ENCODE assay signal across 13 cellular contexts in genomic region chr1:167060141-167061072, GRCh38. TPM values are rescaled to one million over a fixed set of nuclear protein-coding genes. Genes with fewer than 3 reads are reported as not detected.
DNase-seq lines count a peak whose midpoint lies in the region; ATAC-seq and TF ChIP-seq lines count a peak whose summit lies in the region.
"Had no signal": no experiment of that assay in that cellular context is flagged by ENCODE, and none has a peak within 500 bp of the region (broad histone marks: within the 10 kb centered on the region; RNA-seq: fewer than 3 reads in every experiment).

No MANE protein-coding gene starts in this region.

- H3K27ac ChIP-seq in MM.1S (ENCODE audit: low read length) = no peak overlapping the region
- H3K27ac ChIP-seq in brain microvascular endothelial cell = no peak overlapping the region
- H3K27ac ChIP-seq in osteoblast (ENCODE audit: low read depth, low read length) = no peak overlapping the region
- no peak overlapping the region for H3K27ac ChIP-seq in effector memory CD4-positive, alpha-beta T cell (ENCODE audit: insufficient read depth, low read length, poor library complexity, severe bottlenecking)
- H3K27ac ChIP-seq: 22Rv1 had no signal

- peaks cover 5% of the 10 kb centered on the region; the same call in 1 of the 2 replicates for H3F3A ChIP-seq in MM.1S (ENCODE audit: insufficient read depth, low read length)

- H3K27me3 ChIP-seq in MM.1S (replicated peaks; ENCODE audit: insufficient read depth, low read length) = no peaks in the 10 kb centered on the region
- no peaks in the 10 kb centered on the region for H3K27me3 ChIP-seq in brain microvascular endothelial cell (replicated peaks)
- peaks cover 4% of the 10 kb centered on the region for H3K27me3 ChIP-seq in osteoblast (ENCODE audit: insufficient read depth, low read length)
- H3K27me3 ChIP-seq in effector memory CD4-positive, alpha-beta T cell (replicated peaks; ENCODE audit: control insufficient read depth, insufficient read depth, low read length, poor library complexity, severe bottlenecking) = no peaks in the 10 kb centered on the region

- TF ChIP-seq CTCF in MM.1S (IDR thresholded peaks at IDR 0.05; ENCODE audit: low read length) (peak; percentile 40), brain microvascular endothelial cell (IDR thresholded peaks at IDR 0.05; ENCODE audit: low read depth, low read length, missing control alignments) (peak; percentile 66), osteoblast (IDR thresholded peaks at IDR 0.05; ENCODE audit: extremely low read depth, low read depth, low read length) (peak; percentile 31)

- peaks cover 6% of the 10 kb centered on the region; the same call in 1 of the 2 replicates for H3K4me1 ChIP-seq in MM.1S (ENCODE audit: low read length)
- peaks cover 5% of the 10 kb centered on the region for H3K4me1 ChIP-seq in osteoblast (ENCODE audit: insufficient read depth, low read length)
- H3K4me1 ChIP-seq in effector memory CD4-positive, alpha-beta T cell (ENCODE audit: control insufficient read depth, insufficient read depth, low read length, poor library complexity, severe bottlenecking) = no peaks in the 10 kb centered on the region

- ATAC-seq in HG02642 (IDR thresholded peaks at IDR 0.05; ENCODE audit: poor library complexity, unreplicated experiment) = no peak
- ATAC-seq: activated naive CD8-positive, alpha-beta T cell treated with anti-CD3 and anti-CD28 coated beads, Interleukin-2, amount 50 U/mL, for 24 hours had no signal

- H3K4me3 ChIP-seq in MM.1S (ENCODE audit: low read length) (no peak overlapping the region), brain microvascular endothelial cell (ENCODE audit: low read depth, low read length) (no peak overlapping the region), osteoblast (ENCODE audit: insufficient read depth, low read length) (no peak overlapping the region)
- H3K4me3 ChIP-seq in effector memory CD4-positive, alpha-beta T cell (ENCODE audit: insufficient read depth, low read depth, low read length, poor library complexity, severe bottlenecking) = no peak overlapping the region

- H3K4me2 ChIP-seq in MM.1S (ENCODE audit: low read depth, low read length) (no peak overlapping the region), osteoblast (ENCODE audit: insufficient read depth, low read length) (no peak overlapping the region)

- H4K20me1 ChIP-seq in MM.1S (ENCODE audit: insufficient read depth, low read length) (no peaks in the 10 kb centered on the region), osteoblast (ENCODE audit: insufficient read depth, low read length) (no peaks in the 10 kb centered on the region)

- DNase-seq in DMS 273 (lab: John Stamatoyannopoulos, UW; ENCODE audit: unreplicated experiment) = peak; percentile 58
- no peak for DNase-seq in DMS 273 treated with DMSO at 0.1 percent for 48 hours (lab: John Stamatoyannopoulos, UW)
- DNase-seq in MM.1S = peak; percentile 24
- DNase-seq in brain microvascular endothelial cell = no peak
- DNase-seq in osteoblast (ENCODE audit: insufficient read length, low spot score, missing footprints) = no peak
- no peak for DNase-seq in CD1c-positive myeloid dendritic cell (ENCODE audit: extremely low spot score)
- no peak for DNase-seq in effector memory CD4-positive, alpha-beta T cell
- DNase-seq: activated CD4-positive, alpha-beta memory T cell treated with anti-CD3 and anti-CD28 coated beads, Interleukin-2, amount 10 ng/mL, durations not matched to agents 7 days and 5 days; activated naive CD8-positive, alpha-beta T cell treated with anti-CD3 and anti-CD28 coated beads, Interleukin-2, amount 50 U/mL, for 24 hours; stimulated activated naive CD8-positive, alpha-beta T cell treated with anti-CD3 and anti-CD28 coated beads, Interleukin-15, Interleukin-2, amounts not matched to agents 100 U/mL and 50 U/mL, for 24 hours had no signal

- H3K9me2 ChIP-seq in MM.1S (replicated peaks; ENCODE audit: insufficient read depth, low read length) = no peaks in the 10 kb centered on the region

- H3K9me3 ChIP-seq in MM.1S (replicated peaks; ENCODE audit: insufficient read depth, low read length) (no peaks in the 10 kb centered on the region), osteoblast (ENCODE audit: low read depth, low read length) (no peaks in the 10 kb centered on the region)
- no peaks in the 10 kb centered on the region for H3K9me3 ChIP-seq in effector memory CD4-positive, alpha-beta T cell (ENCODE audit: control insufficient read depth, low read length)

- H2AFZ ChIP-seq in MM.1S (ENCODE audit: low read length) = no peak overlapping the region
- no peak overlapping the region for H2AFZ ChIP-seq in osteoblast (ENCODE audit: low read length)

- H3K79me2 ChIP-seq in MM.1S (ENCODE audit: low read length) = no peaks in the 10 kb centered on the region
- no peaks in the 10 kb centered on the region for H3K79me2 ChIP-seq in osteoblast (ENCODE audit: insufficient read depth, low read length)

- in situ Hi-C loops in brain microvascular endothelial cell (cut with HindIII; ENCODE audit: low pct_ligation_motif_present, low sequenced_read_pairs) = loop anchor here (10.0 kb wide), 1 partner anchor 146 kb away; no protein-coding TSS in a partner anchor

- no peak overlapping the region for H3K9ac ChIP-seq in MM.1S (ENCODE audit: low read length)

- H3K36me3 ChIP-seq in MM.1S (replicated peaks; ENCODE audit: insufficient read depth, low read length) = no peaks in the 10 kb centered on the region
- H3K36me3 ChIP-seq in brain microvascular endothelial cell (replicated peaks) = no peaks in the 10 kb centered on the region
- H3K36me3 ChIP-seq in osteoblast (ENCODE audit: insufficient read depth, low read length) = no peaks in the 10 kb centered on the region
- H3K36me3 ChIP-seq in effector memory CD4-positive, alpha-beta T cell (ENCODE audit: control insufficient read depth, insufficient read depth, low read length) = no peaks in the 10 kb centered on the region

RNA-seq across cellular contexts. Expression of gene GPA33, which starts 29.8 kb away (rescaled TPM):
- total RNA-seq in osteoblast = not detected in 2 replicates
- total RNA-seq: myocyte had no signal

RNA-seq across cellular contexts. Expression of gene STYXL2, which starts 33.5 kb away (rescaled TPM):
- not detected in 2 replicates for total RNA-seq in osteoblast
- total RNA-seq: activated CD4-positive, alpha-beta memory T cell treated with anti-CD3 and anti-CD28 coated beads, Interleukin-2, amount 10 ng/mL, durations not matched to agents 7 days and 5 days had no signal

Comparison
In these comparisons a context has a peak if more than half of its experiments do, and no peak if none do; other contexts are left out.
1. DNase-seq: peak in DMS 273 (single experiment) and MM.1S (single experiment); none in DMS 273 treated with DMSO at 0.1 percent for 48 hours (single experiment), brain microvascular endothelial cell (single experiment), osteoblast (single experiment), CD1c-positive myeloid dendritic cell (single experiment) and effector memory CD4-positive, alpha-beta T cell (0 of 3).
2. Peak in every context shown above with its lines, with median percentiles within 50 percentile points of each other: CTCF ChIP-seq.